ENCODE assay signal across 12 cellular contexts in genomic region chr11:5605849-5606248, GRCh38. TPM values are rescaled to one million over a fixed set of nuclear protein-coding genes. Genes with fewer than 3 reads are reported as not detected.
DNase-seq lines count a peak whose midpoint lies in the region; ATAC-seq and TF ChIP-seq lines count a peak whose summit lies in the region.
"Had no signal": no experiment of that assay in that cellular context is flagged by ENCODE, and none has a peak within 500 bp of the region (broad histone marks: within the 10 kb centered on the region; RNA-seq: fewer than 3 reads in every experiment).

No MANE protein-coding gene starts in this region.

- ATAC-seq in GM21447 (IDR thresholded peaks at IDR 0.05; ENCODE audit: unreplicated experiment) = no peak
- ATAC-seq: gastrocnemius medialis, mucosa of descending colon had no signal

- peak; percentile 42 for DNase-seq in H4 (ENCODE audit: low spot score)
- DNase-seq in astrocyte of the spinal cord (ENCODE audit: low read depth, low spot score) = peak; percentile 83
- peak; percentile 71 for DNase-seq in renal cortical epithelial cell (ENCODE audit: low read depth)
- DNase-seq in activated CD4-positive, CD25-positive, alpha-beta regulatory T cell treated with anti-CD3 and anti-CD28 coated beads, Interleukin-2, amount 50 U/mL, for 72 hours = no peak
- DNase-seq in effector CD4-positive, alpha-beta T cell = no peak
- DNase-seq: activated CD4-positive, alpha-beta T cell treated with anti-CD3 and anti-CD28 coated beads for 1 hour; gastrocnemius medialis; mucosa of descending colon; NCI-H1436; Right ventricle myocardium superior; stimulated activated CD4-positive, alpha-beta T cell treated with anti-CD3 and anti-CD28 coated beads, Interleukin-15, amount 100 ng/mL, for 24 hours had no signal

- H3K4me3 ChIP-seq in astrocyte of the spinal cord (ENCODE audit: low read depth, low read length) = no peak overlapping the region
- H3K4me3 ChIP-seq: gastrocnemius medialis, mucosa of descending colon had no signal

- in situ Hi-C loops in astrocyte of the spinal cord (cut with HindIII; ENCODE audit: low sequenced_read_pairs) = no loop called here

- TF ChIP-seq CTCF in astrocyte of the spinal cord (IDR thresholded peaks at IDR 0.05; ENCODE audit: low read depth, low read length) = peak; percentile 20

RNA-seq across cellular contexts. Expression of gene TRIM6, which starts 9.4 kb away (rescaled TPM):
- 6.4 and 11.2 TPM in 2 replicates for total RNA-seq in H4 (2014; rRNA removed; shearing (Covaris generic))
- total RNA-seq in renal cortical epithelial cell = 10.4 and 19.5 TPM in 2 replicates

RNA-seq across cellular contexts. Expression of gene TRIM34, which starts 19.0 kb away (rescaled TPM):
- total RNA-seq in H4 (2014; rRNA removed; shearing (Covaris generic)) = 14.4 and 19.1 TPM in 2 replicates
- 10.7 and 15.3 TPM in 2 replicates for total RNA-seq in renal cortical epithelial cell

RNA-seq across cellular contexts. Expression of gene OR52B6, which starts 25.2 kb away (rescaled TPM):
- total RNA-seq in H4 (2014; rRNA removed; shearing (Covaris generic)) = not detected in 2 replicates
- not detected in 2 replicates for total RNA-seq in renal cortical epithelial cell
- total RNA-seq: gastrocnemius medialis, mucosa of descending colon, Right ventricle myocardium superior had no signal

RNA-seq across cellular contexts. Expression of gene OR52H1, which starts 57.5 kb away (rescaled TPM):
- not detected in 2 replicates for total RNA-seq in H4 (2014; rRNA removed; shearing (Covaris generic))
- 0.10 TPM in 1 of 2 replicates, not detected in the other for total RNA-seq in renal cortical epithelial cell
- total RNA-seq: gastrocnemius medialis, Right ventricle myocardium superior had no signal

Comparison
In these comparisons a context has a peak if more than half of its experiments do, and no peak if none do; other contexts are left out.
1. DNase-seq: peak in H4 (single experiment), astrocyte of the spinal cord (single experiment) and renal cortical epithelial cell (single experiment); none in activated CD4-positive, CD25-positive, alpha-beta regulatory T cell treated with anti-CD3 and anti-CD28 coated beads, Interleukin-2, amount 50 U/mL, for 72 hours (single experiment) and effector CD4-positive, alpha-beta T cell (single experiment).